23 cellular contexts compared by ENCODE assay signal in the genomic region with DNA sequence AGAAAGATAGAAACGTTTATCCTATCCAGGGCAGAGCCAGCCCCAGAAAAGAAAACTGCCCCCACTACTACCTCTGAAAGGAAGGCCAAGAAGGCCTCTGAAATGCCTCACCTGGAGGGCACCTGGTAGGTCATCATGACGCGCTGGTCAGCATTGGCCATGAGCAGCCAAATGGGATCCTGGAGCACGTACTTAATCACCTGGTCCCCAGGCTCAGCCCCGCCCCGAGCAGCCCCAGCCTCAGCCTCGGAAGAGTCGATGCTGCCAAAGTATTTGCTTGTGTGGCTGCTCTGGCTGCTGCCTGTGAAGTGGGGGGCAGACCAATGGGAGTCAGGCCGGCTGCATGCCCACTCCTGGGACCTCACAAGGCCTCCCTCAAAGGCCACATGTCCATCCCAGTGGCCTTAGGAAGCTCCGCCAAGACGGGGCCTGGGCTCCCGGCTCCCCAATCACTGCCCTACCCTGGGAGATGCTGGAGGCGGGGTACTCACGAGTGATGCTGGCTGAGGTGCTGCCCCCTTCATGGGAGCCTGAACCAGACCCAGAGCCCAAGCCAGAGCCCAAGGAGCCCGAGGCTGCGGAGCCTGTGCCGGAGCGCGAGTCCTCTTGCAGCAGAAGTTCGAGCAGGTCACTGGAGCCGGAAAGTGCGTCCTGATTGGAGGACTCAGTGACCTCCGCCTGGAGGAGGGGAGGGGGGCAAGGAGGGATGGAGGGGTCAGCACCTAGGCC. TPM values are rescaled to one million over a fixed set of nuclear protein-coding genes. Genes with fewer than 3 reads are reported as not detected.
A peak's percentile ranks its signal among the peaks of the same experiment; 100 is the strongest.
DNase-seq lines count a peak whose midpoint lies in the region; ATAC-seq and TF ChIP-seq lines count a peak whose summit lies in the region.
"Had no signal": no experiment of that assay in that cellular context is flagged by ENCODE, and none has a peak within 500 bp of the region (broad histone marks: within the 10 kb centered on the region; RNA-seq: fewer than 3 reads in every experiment).

No MANE protein-coding gene starts in this region.

- peak in 2 of 10 experiments; percentile 3 to 44 for DNase-seq in CD4-positive, alpha-beta T cell
- DNase-seq in RWPE1 (ENCODE audit: low spot score) (no peak), esophagus muscularis mucosa (ENCODE audit: extremely low spot score) (no peak), ovary (peak; percentile 27 to 63 (median 41)), iPS-NIHi11 (ENCODE audit: low spot score) (no peak), ureter (ENCODE audit: low spot score) (no peak)
- DNase-seq: activated CD8-positive, alpha-beta T cell treated with anti-CD3 and anti-CD28 coated beads for 36 hours; activated T-cell treated with anti-CD3 and anti-CD28 coated beads, Interleukin-2, amount 50 U/mL, for 4 hours; DND-41; NCI-H187; NCI-H226; stimulated activated CD4-positive, alpha-beta T cell treated with anti-CD3 and anti-CD28 coated beads, Interleukin-4, amount 100 ng/mL, for 24 hours had no signal

- TF ChIP-seq EP300 in esophagus muscularis mucosa (IDR thresholded peaks at IDR 0.05) (no peak), ovary (IDR thresholded peaks at IDR 0.05) (no peak)

- H3K4me1 ChIP-seq in esophagus muscularis mucosa (peaks cover 42 to 91% (median 91%) of the 10 kb centered on the region in 4 donors), ovary (ENCODE audit: insufficient read depth) (no peaks in the 10 kb centered on the region)

- TF ChIP-seq POLR2A in esophagus muscularis mucosa (IDR thresholded peaks at IDR 0.05; ENCODE audit: low read depth) (no peak), ovary (IDR thresholded peaks at IDR 0.05) (no peak)

- no peak overlapping the region for H3K27ac ChIP-seq in CD4-positive, alpha-beta T cell (ENCODE audit: low read depth, low read length)
- H3K27ac ChIP-seq in RWPE1 (peak overlapping the region; percentile 98), esophagus muscularis mucosa (replicated peaks in 1 of 4) (peak overlapping the region; percentile 85 to 100 (median 97)), ovary (no peak overlapping the region)

- H3K9me3 Mint-ChIP-seq in CD4-positive, alpha-beta T cell, result no peaks in the 10 kb centered on the region
- H3K9me3 Mint-ChIP-seq: activated CD8-positive, alpha-beta T cell treated with anti-CD3 and anti-CD28 coated beads for 36 hours; activated naive CD4-positive, alpha-beta T cell treated with anti-CD3 and anti-CD28 coated beads, Interleukin-2, amount 50 U/mL, for 72 hours; activated T-cell treated with anti-CD3 and anti-CD28 coated beads, Interleukin-2, amount 50 U/mL, for 4 hours; dendritic cell treated with granulocyte-macrophage colony-stimulating factor and Interleukin-4, amounts not matched to agents 40 ng/mL and 50 ng/mL, for 4 days; T-helper 2 cell treated with Interferon-gamma antibody and Interleukin-4, amounts not matched to agents 5 μg/mL and 100 μg/mL, for 36 hours; WTC11 had no signal

- 83% methylated on average over 15 of the region's 23 CpGs for WGBS in esophagus muscularis mucosa
- WGBS in ovary, 3 donors, result 77 to 88% (median 79%) methylated on average over 23 of the region's 23 CpGs

- H3K36me3 Mint-ChIP-seq in CD4-positive, alpha-beta T cell (ENCODE audit: low read depth), result peaks cover 72% of the 10 kb centered on the region

- peaks cover 80 to 82% (median 81%) of the 10 kb centered on the region in 4 donors for H3K36me3 ChIP-seq in esophagus muscularis mucosa
- no peaks in the 10 kb centered on the region for H3K36me3 ChIP-seq in ovary

- intact Hi-C loops in CD4-positive, alpha-beta T cell (cut with DNase I, micrococcal nuclease), result no loop called here
- intact Hi-C loops in esophagus muscularis mucosa (cut with DNase I), result no loop called here
- intact Hi-C loops in ovary (cut with DNase I), result no loop called here

- peaks cover 3% of the 10 kb centered on the region for H3K27me3 Mint-ChIP-seq in CD4-positive, alpha-beta T cell
- H3K27me3 Mint-ChIP-seq: activated CD8-positive, alpha-beta T cell treated with anti-CD3 and anti-CD28 coated beads for 36 hours; dendritic cell treated with granulocyte-macrophage colony-stimulating factor and Interleukin-4, amounts not matched to agents 40 ng/mL and 50 ng/mL, for 4 days had no signal

- H3K4me3 ChIP-seq in esophagus muscularis mucosa (no peak overlapping the region), ovary (no peak overlapping the region)
- H3K4me3 ChIP-seq: body of pancreas, lung had no signal

- no peaks in the 10 kb centered on the region for H3K27me3 ChIP-seq in CD4-positive, alpha-beta T cell (ENCODE audit: control insufficient read depth, insufficient read depth, low read length)
- no peaks in the 10 kb centered on the region for H3K27me3 ChIP-seq in esophagus muscularis mucosa
- H3K27me3 ChIP-seq in ovary, result no peaks in the 10 kb centered on the region
- H3K27me3 ChIP-seq: body of pancreas had no signal

- H3K4me1 Mint-ChIP-seq in CD4-positive, alpha-beta T cell (ENCODE audit: low read depth), result peaks cover 5% of the 10 kb centered on the region
- H3K4me1 Mint-ChIP-seq: WTC11 had no signal

- CTCF ChIA-PET in CD4-positive, alpha-beta T cell (lab: Charles Lee), result interaction anchor here (2.2 kb wide), 1 partner anchor 16 kb away, joined by 5 read pairs; no protein-coding TSS in a partner anchor
- CTCF ChIA-PET in RWPE1 (lab: Yijun Ruan, JAX), result no interaction called here

- no peak for TF ChIP-seq CTCF in CD4-positive, alpha-beta T cell (IDR thresholded peaks at IDR 0.05)
- TF ChIP-seq CTCF in RWPE1 (conservative IDR thresholded peaks at IDR 0.05; ENCODE audit: low read depth), result no peak
- no peak for TF ChIP-seq CTCF in esophagus muscularis mucosa (IDR thresholded peaks at IDR 0.05)
- no peak for TF ChIP-seq CTCF in ovary (IDR thresholded peaks at IDR 0.05)

- ATAC-seq in CD4-positive, alpha-beta T cell (ENCODE audit: poor library complexity), result no peak
- ATAC-seq in GM19397 (IDR thresholded peaks at IDR 0.05; ENCODE audit: unreplicated experiment), result no peak
- ATAC-seq: activated CD8-positive, alpha-beta T cell treated with anti-CD3 and anti-CD28 coated beads for 36 hours; activated naive CD4-positive, alpha-beta T cell treated with anti-CD3 and anti-CD28 coated beads, Interleukin-2, amount 50 U/mL, for 72 hours; activated T-cell treated with anti-CD3 and anti-CD28 coated beads, Interleukin-2, amount 50 U/mL, for 4 hours; body of pancreas; WTC11 had no signal

- no peak overlapping the region for H3K27ac Mint-ChIP-seq in CD4-positive, alpha-beta T cell
- H3K27ac Mint-ChIP-seq: activated CD8-positive, alpha-beta T cell treated with anti-CD3 and anti-CD28 coated beads for 36 hours; dendritic cell treated with granulocyte-macrophage colony-stimulating factor and Interleukin-4, amounts not matched to agents 40 ng/mL and 50 ng/mL, for 4 days; WTC11 had no signal

- POLR2A ChIA-PET in CD4-positive, alpha-beta T cell (lab: Charles Lee), result interaction anchor here (0.5 to 5.6 kb wide), 5 partner anchors 9 to 60 kb away, joined by 3 to 105 read pairs (median 3); a partner anchor contains a TSS
- POLR2A ChIA-PET in RWPE1 (lab: Yijun Ruan, JAX; ENCODE audit: low non-redundant PET), result no interaction called here

- H3K4me3 Mint-ChIP-seq in CD4-positive, alpha-beta T cell, result peak overlapping the region; percentile 60
- H3K4me3 Mint-ChIP-seq: activated CD8-positive, alpha-beta T cell treated with anti-CD3 and anti-CD28 coated beads for 36 hours; activated T-cell treated with anti-CD3 and anti-CD28 coated beads, Interleukin-2, amount 50 U/mL, for 4 hours; dendritic cell treated with granulocyte-macrophage colony-stimulating factor and Interleukin-4, amounts not matched to agents 40 ng/mL and 50 ng/mL, for 4 days; T-helper 2 cell treated with Interferon-gamma antibody and Interleukin-4, amounts not matched to agents 5 μg/mL and 100 μg/mL, for 36 hours; WTC11 had no signal

- no peaks in the 10 kb centered on the region for H3K9me3 ChIP-seq in CD4-positive, alpha-beta T cell (ENCODE audit: control insufficient read depth, low read length)
- no peaks in the 10 kb centered on the region for H3K9me3 ChIP-seq in esophagus muscularis mucosa
- no peaks in the 10 kb centered on the region for H3K9me3 ChIP-seq in ovary
- H3K9me3 ChIP-seq: body of pancreas had no signal

RNA-seq across cellular contexts. Expression of a gene that starts 9.9 kb away (rescaled TPM):
- 1,000 to 10,000 TPM; 1,723 to 1,794 TPM for total RNA-seq in CD4-positive, alpha-beta T cell
- total RNA-seq in esophagus muscularis mucosa (100 to 1,000 TPM; 127 to 263 (median 168) TPM), ovary (100 to 1,000 TPM in 6 of 7 donors, 10 to 100 TPM in 1; 74.9 to 394 (median 165) TPM), ureter (152 TPM)
- polyA plus RNA-seq in ovary, result 100 to 1,000 TPM in 1 of 2 donors, 10 to 100 TPM in 1; 12.8 to 164 TPM

RNA-seq across cellular contexts. Expression of a gene that starts 18.4 kb away (rescaled TPM):
- under 1 TPM; 0.52 to 0.53 TPM for total RNA-seq in CD4-positive, alpha-beta T cell
- 1 to 10 TPM in 1 of 4 donors, not detected in 3; 1.4 TPM for total RNA-seq in esophagus muscularis mucosa
- under 1 TPM in 6 of 7 donors, not detected in 1; 0.11 to 0.97 (median 0.81) TPM for total RNA-seq in ovary
- under 1 TPM in 1 of 2 donors, not detected in 1; 0.25 TPM for polyA plus RNA-seq in ovary
- total RNA-seq in ureter, result not detected
- total RNA-seq: body of pancreas, SK-MEL-5, subcutaneous adipose tissue had no signal
- polyA plus RNA-seq: CD8-positive, alpha-beta memory T cell had no signal

RNA-seq across cellular contexts. Expression of a gene that starts 20.4 kb away (rescaled TPM):
- total RNA-seq in CD4-positive, alpha-beta T cell, result 100 to 1,000 TPM; 351 to 366 TPM
- 10 to 100 TPM; 23.7 to 36.4 (median 33.0) TPM for total RNA-seq in esophagus muscularis mucosa
- total RNA-seq in ovary, result 100 to 1,000 TPM in 4 of 7 donors, 10 to 100 TPM in 3; 35.5 to 147 (median 118) TPM
- 100 to 1,000 TPM in 1 of 2 donors, 10 to 100 TPM in 1; 99.2 to 233 TPM for polyA plus RNA-seq in ovary
- 87.9 TPM for total RNA-seq in ureter

RNA-seq across cellular contexts. Expression of a gene that starts 24.0 kb away (rescaled TPM):
- under 1 TPM; 0.81 to 0.91 TPM for total RNA-seq in CD4-positive, alpha-beta T cell
- total RNA-seq in esophagus muscularis mucosa, result not detected
- not detected for total RNA-seq in ovary
- under 1 TPM in 1 of 2 donors, not detected in 1; 0.07 TPM for polyA plus RNA-seq in ovary
- total RNA-seq in ureter, result 0.44 TPM
- total RNA-seq: activated T-cell treated with anti-CD3 and anti-CD28 coated beads, Interleukin-2, amount 50 U/mL, for 4 hours; body of pancreas; CD8-positive, alpha-beta memory T cell; epithelial cell of proximal tubule; SK-MEL-5; subcutaneous adipose tissue had no signal
- polyA plus RNA-seq: CD8-positive, alpha-beta memory T cell had no signal

RNA-seq across cellular contexts. Expression of a gene that starts 33.9 kb away (rescaled TPM):
- total RNA-seq in CD4-positive, alpha-beta T cell, result 10 to 100 TPM; 12.2 to 12.9 TPM
- 10 to 100 TPM; 10.4 to 17.8 (median 13.6) TPM for total RNA-seq in esophagus muscularis mucosa
- 10 to 100 TPM in 5 of 7 donors, 1 to 10 TPM in 2; 7.5 to 57.6 (median 16.1) TPM for total RNA-seq in ovary
- 10 to 100 TPM in 1 of 2 donors, 1 to 10 TPM in 1; 8.2 to 10.3 TPM for polyA plus RNA-seq in ovary
- 17.1 TPM for total RNA-seq in ureter

Comparison
In these comparisons a context has a peak if more than half of its experiments do, and no peak if none do; other contexts are left out.
1. DNase-seq: peak in ovary (5 of 5); none in RWPE1 (single experiment), esophagus muscularis mucosa (single experiment), iPS-NIHi11 (single experiment) and ureter (single experiment).
2. H3K27ac ChIP-seq: peak in RWPE1 (single experiment) and esophagus muscularis mucosa (4 of 4); none in CD4-positive, alpha-beta T cell (single experiment) and ovary (0 of 2).
3. RNA of a gene that starts 9.9 kb away (total RNA-seq): 1,723 to 1,794 TPM in CD4-positive, alpha-beta T cell; 127 to 263 TPM in esophagus muscularis mucosa, 74.9 to 394 TPM in ovary and 152 TPM in ureter (single experiment); every median in the first group is over 4 times any median in the second.